1 cellular context compared by ENCODE assay signal in genomic region chr14:76644875-76645518, GRCh38.
TF ChIP-seq lines count a peak whose summit lies in the region.

No MANE protein-coding gene starts in this region.

TF ChIP-seq in GM23338, 12 proteins besides CTCF, POLR2A, EP300 and RAD21 (continued from another document):
- TF ChIP-seq ZNF462 (CRISPR knock-in tag; IDR thresholded peaks at IDR 0.05) (no peak), REST (IDR thresholded peaks at IDR 0.05; ENCODE audit: unreplicated experiment) (no peak), EZH2phosphoT487 (IDR thresholded peaks at IDR 0.05; ENCODE audit: unreplicated experiment) (no peak), NANOG (IDR thresholded peaks at IDR 0.05; ENCODE audit: borderline replicate concordance) (no peak), ZNF114 (CRISPR knock-in tag; IDR thresholded peaks at IDR 0.05) (no peak)
